ENCODE assay signal across 9 cellular contexts in the genomic region with DNA sequence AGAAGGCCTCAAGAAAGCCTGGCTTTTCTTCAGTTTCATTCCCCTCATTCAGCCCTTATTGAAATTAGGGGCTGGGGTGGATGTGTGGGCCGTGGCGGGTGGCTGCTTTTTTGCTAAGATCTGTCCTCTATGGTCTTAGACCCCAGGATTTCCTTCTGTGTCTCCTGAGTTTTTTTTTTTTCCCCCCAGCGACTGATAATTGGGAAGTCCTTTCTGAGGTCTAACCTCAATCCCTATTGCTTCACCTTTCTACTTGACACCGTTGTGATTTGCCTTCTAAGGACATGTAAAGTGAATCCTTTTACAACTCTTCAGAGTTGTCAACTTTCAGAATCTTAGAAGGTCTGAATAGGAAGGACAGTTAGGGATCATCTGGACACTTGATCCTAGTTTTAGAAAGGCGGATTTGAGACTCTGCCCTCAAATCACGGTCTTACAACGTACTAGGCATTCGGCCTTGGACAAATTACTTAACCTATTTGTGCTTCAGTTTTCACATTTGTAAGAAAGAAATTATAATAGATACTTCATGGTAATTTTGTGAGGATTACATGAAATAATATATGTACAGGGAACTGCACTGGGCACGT. TPM values are rescaled to one million over a fixed set of nuclear protein-coding genes. Genes with fewer than 3 reads are reported as not detected.
DNase-seq lines count a peak whose midpoint lies in the region; ATAC-seq and TF ChIP-seq lines count a peak whose summit lies in the region.
"Had no signal": no experiment of that assay in that cellular context is flagged by ENCODE, and none has a peak within 500 bp of the region (broad histone marks: within the 10 kb centered on the region; RNA-seq: fewer than 3 reads in every experiment).

No MANE protein-coding gene starts in this region.

- intact Hi-C loops in heart left ventricle (cut with DNase I) (loop anchor here (1.0 to 10.0 kb wide), 12 partner anchors 35 to 143 kb away; partner anchors contain the start of genes COPZ1 (in 3 of the 10), CBX5 (in 2 of the 10) and HNRNPA1 (in 2 of the 10)), left cardiac atrium (cut with DNase I) (loop anchor here (2.0 to 10.0 kb wide), 4 partner anchors 65 to 143 kb away; no protein-coding TSS in a partner anchor), uterus (cut with DNase I; ENCODE audit: low total_unique reads) (loop anchor here (10.0 kb wide), 1 partner anchor 65 kb away; no protein-coding TSS in a partner anchor)

- DNase-seq in heart left ventricle (no peak), left cardiac atrium (no peak), brain microvascular endothelial cell (no peak), mesenchymal stem cell (no peak), uterus (no peak), NCI-H1105 (lab: John Stamatoyannopoulos, UW) (no peak)

- H2BK15ac ChIP-seq in mesenchymal stem cell (ENCODE audit: low read depth, poor library complexity, severe bottlenecking), result peak overlapping the region; percentile 33

- H3K9ac ChIP-seq in mesenchymal stem cell (ENCODE audit: low read length), result peak overlapping the region; percentile 96

- ATAC-seq in heart left ventricle (no peak), left cardiac atrium (no peak), HG03175 (IDR thresholded peaks at IDR 0.05; ENCODE audit: unreplicated experiment) (no peak), HG03460 (IDR thresholded peaks at IDR 0.05; ENCODE audit: unreplicated experiment) (no peak)

- H3K4me3 ChIP-seq in heart left ventricle (peak overlapping the region in 11 of 12 donors; percentile 32 to 86 (median 69)), brain microvascular endothelial cell (ENCODE audit: low read depth, low read length) (peak overlapping the region; percentile 52), mesenchymal stem cell (ENCODE audit: insufficient read depth in 1 of 2, low read depth in 1 of 2, low read length in 2 of 2) (peak overlapping the region; percentile 23 to 84), uterus (peak overlapping the region in 1 of 2 donors; percentile 49)
- H3K4me3 ChIP-seq: mucosa of descending colon had no signal

- no peak overlapping the region for H3K23ac ChIP-seq in mesenchymal stem cell (ENCODE audit: low read length in 2 of 2)

- no peak overlapping the region for H2AFZ ChIP-seq in mesenchymal stem cell (ENCODE audit: low read depth, low read length)

- no peak overlapping the region for H2BK5ac ChIP-seq in mesenchymal stem cell (ENCODE audit: low read depth, low read length, poor library complexity, severe bottlenecking)

- peak overlapping the region; percentile 80 for H2AK5ac ChIP-seq in mesenchymal stem cell (ENCODE audit: low read length, severe bottlenecking)

- H3K9me3 ChIP-seq in heart left ventricle (no peaks in the 10 kb centered on the region), mesenchymal stem cell (ENCODE audit: control insufficient read depth, low read length) (no peaks in the 10 kb centered on the region), uterus (no peaks in the 10 kb centered on the region)
- H3K9me3 ChIP-seq: mucosa of descending colon had no signal

- peak overlapping the region; percentile 91 for H4K8ac ChIP-seq in mesenchymal stem cell (ENCODE audit: low read length)

- no peaks in the 10 kb centered on the region for H3K27me3 ChIP-seq in heart left ventricle
- H3K27me3 ChIP-seq in brain microvascular endothelial cell (replicated peaks), result no peaks in the 10 kb centered on the region
- no peaks in the 10 kb centered on the region for H3K27me3 ChIP-seq in mesenchymal stem cell (ENCODE audit: control insufficient read depth in 1 of 2, insufficient read depth in 1 of 2, low read length in 2 of 2)
- H3K27me3 ChIP-seq in uterus, result no peaks in the 10 kb centered on the region

- no peak for TF ChIP-seq POLR2A in heart left ventricle (IDR thresholded peaks at IDR 0.05)
- TF ChIP-seq POLR2A in uterus (IDR thresholded peaks at IDR 0.05), result no peak

- no peak for TF ChIP-seq CTCF in heart left ventricle (IDR thresholded peaks at IDR 0.05)
- TF ChIP-seq CTCF in brain microvascular endothelial cell (IDR thresholded peaks at IDR 0.05; ENCODE audit: low read depth, low read length, missing control alignments), result no peak
- no peak for TF ChIP-seq CTCF in uterus (IDR thresholded peaks at IDR 0.05)

- H3K4ac ChIP-seq in mesenchymal stem cell (ENCODE audit: low read depth in 1 of 2, low read length in 2 of 2), result peak overlapping the region; percentile 64 to 93

- H2BK12ac ChIP-seq in mesenchymal stem cell (ENCODE audit: low read length in 2 of 2), result peak overlapping the region; percentile 40 to 47

- H3K4me1 ChIP-seq in heart left ventricle, result peaks cover 0 to 50% (median 13%) of the 10 kb centered on the region in 12 donors
- H3K4me1 ChIP-seq in mesenchymal stem cell (ENCODE audit: control insufficient read depth, insufficient read depth, low read depth, low read length), result peaks cover 26% of the 10 kb centered on the region
- peaks cover 0 to 4% of the 10 kb centered on the region in 2 donors for H3K4me1 ChIP-seq in uterus

- peak overlapping the region; percentile 62 for H2BK120ac ChIP-seq in mesenchymal stem cell (ENCODE audit: low read depth, low read length)

- peak overlapping the region; percentile 78 for H4K91ac ChIP-seq in mesenchymal stem cell (ENCODE audit: low read length)

- WGBS in heart left ventricle, 4 donors, result 42 to 54% (median 47%) methylated on average over 9 of the region's 9 CpGs
- 66% methylated on average over 6 of the region's 9 CpGs for WGBS in mesenchymal stem cell

- peaks cover 9% of the 10 kb centered on the region for H3K79me1 ChIP-seq in mesenchymal stem cell (replicated peaks; ENCODE audit: low read length, poor library complexity, severe bottlenecking)

- H3K36me3 ChIP-seq in heart left ventricle (no peaks in the 10 kb centered on the region), brain microvascular endothelial cell (replicated peaks) (no peaks in the 10 kb centered on the region), mesenchymal stem cell (ENCODE audit: control insufficient read depth in 1 of 2, insufficient read depth in 2 of 2, low read depth in 1 of 2, low read length in 2 of 2) (peaks cover 0 to 3% of the 10 kb centered on the region in 2 experiments), uterus (no peaks in the 10 kb centered on the region)

- H3K27ac ChIP-seq in heart left ventricle (peak overlapping the region; percentile 53 to 96 (median 90)), brain microvascular endothelial cell (peak overlapping the region; percentile 95), mesenchymal stem cell (ENCODE audit: low read length, poor library complexity, severe bottlenecking) (peak overlapping the region; percentile 97), uterus (peak overlapping the region; percentile 96 to 97)

- in situ Hi-C loops in brain microvascular endothelial cell (cut with HindIII; ENCODE audit: low pct_ligation_motif_present, low sequenced_read_pairs), result loop anchor here (5.0 kb wide), 1 partner anchor 68 kb away; no protein-coding TSS in a partner anchor

- H3K18ac ChIP-seq in mesenchymal stem cell (ENCODE audit: low read depth in 1 of 2, low read length in 2 of 2), result peak overlapping the region; percentile 80 to 89

- H3K14ac ChIP-seq in mesenchymal stem cell (ENCODE audit: low read length in 2 of 2), result peak overlapping the region in 1 of 2 experiments; percentile 51

- H3K4me2 ChIP-seq in mesenchymal stem cell (ENCODE audit: low read length, poor library complexity, severe bottlenecking), result peak overlapping the region; percentile 72

RNA-seq across cellular contexts. Expression of gene GPR84, which starts 4.4 kb away (rescaled TPM):
- total RNA-seq in heart left ventricle, result 1 to 10 TPM in 2 of 9 donors, under 1 TPM in 2, not detected in 5; 0.21 to 4.4 (median 0.94) TPM
- polyA plus RNA-seq in heart left ventricle, result under 1 TPM in 1 of 2 donors, not detected in 1; 0.37 TPM
- under 1 TPM; 0.29 to 0.55 TPM for total RNA-seq in left cardiac atrium
- polyA plus RNA-seq in mesenchymal stem cell (2013, experiment 1 of 2), result not detected
- polyA plus RNA-seq in mesenchymal stem cell (2013, experiment 2 of 2), result not detected
- under 1 TPM in 2 of 4 donors, not detected in 2; 0.21 to 0.27 TPM for total RNA-seq in uterus

RNA-seq across cellular contexts. Expression of gene ZNF385A, which starts 24.7 kb away (rescaled TPM):
- total RNA-seq in heart left ventricle (10 to 100 TPM in 4 of 9 donors, 1 to 10 TPM in 5; 3.6 to 22.7 (median 6.7) TPM), left cardiac atrium (10 to 100 TPM; 20.4 to 24.2 TPM), uterus (10 to 100 TPM in 1 of 4 donors, 1 to 10 TPM in 1, under 1 TPM in 2; 0.26 to 16.9 (median 3.2) TPM)
- 1 to 10 TPM; 5.3 TPM for polyA plus RNA-seq in heart left ventricle
- 16.2 TPM for polyA plus RNA-seq in mesenchymal stem cell (2013, experiment 1 of 2)
- 17.1 TPM for polyA plus RNA-seq in mesenchymal stem cell (2013, experiment 2 of 2)

RNA-seq across cellular contexts. Expression of gene COPZ1, which starts 34.9 kb away (rescaled TPM):
- total RNA-seq in heart left ventricle (100 to 1,000 TPM; 112 to 146 (median 125) TPM), left cardiac atrium (100 to 1,000 TPM; 118 to 131 TPM), uterus (100 to 1,000 TPM in 3 of 4 donors, 10 to 100 TPM in 1; 32.3 to 141 (median 120) TPM)
- 100 to 1,000 TPM in 1 of 2 donors, 10 to 100 TPM in 1; 77.3 to 142 TPM for polyA plus RNA-seq in heart left ventricle
- polyA plus RNA-seq in mesenchymal stem cell (2013, experiment 1 of 2), result 182 TPM
- polyA plus RNA-seq in mesenchymal stem cell (2013, experiment 2 of 2), result 182 TPM

RNA-seq across cellular contexts. Expression of gene NFE2, which starts 59.0 kb away (rescaled TPM):
- total RNA-seq in heart left ventricle (1 to 10 TPM in 2 of 9 donors, under 1 TPM in 5, not detected in 2; 0.21 to 1.7 (median 0.63) TPM), left cardiac atrium (1 to 10 TPM; 1.0 to 1.6 TPM), uterus (1 to 10 TPM in 1 of 4 donors, under 1 TPM in 1, not detected in 2; 0.40 to 1.2 TPM)
- polyA plus RNA-seq in heart left ventricle, result under 1 TPM; 0.38 to 0.51 TPM
- 0.12 TPM for polyA plus RNA-seq in mesenchymal stem cell (2013, experiment 1 of 2)
- polyA plus RNA-seq in mesenchymal stem cell (2013, experiment 2 of 2), result 0.10 TPM

RNA-seq across cellular contexts. Expression of gene ITGA5, which starts 59.2 kb away (rescaled TPM):
- total RNA-seq in heart left ventricle (100 to 1,000 TPM in 2 of 9 donors, 10 to 100 TPM in 7; 41.6 to 128 (median 55.0) TPM), left cardiac atrium (100 to 1,000 TPM in 1 of 2 donors, 10 to 100 TPM in 1; 45.7 to 133 TPM), uterus (100 to 1,000 TPM in 2 of 4 donors, 10 to 100 TPM in 2; 69.7 to 223 (median 99.4) TPM)
- polyA plus RNA-seq in heart left ventricle, result 100 to 1,000 TPM in 1 of 2 donors, 10 to 100 TPM in 1; 33.2 to 301 TPM
- polyA plus RNA-seq in mesenchymal stem cell (2013, experiment 1 of 2), result 248 TPM
- 244 TPM for polyA plus RNA-seq in mesenchymal stem cell (2013, experiment 2 of 2)
